8 cellular contexts compared by ENCODE assay signal in the genomic region with DNA sequence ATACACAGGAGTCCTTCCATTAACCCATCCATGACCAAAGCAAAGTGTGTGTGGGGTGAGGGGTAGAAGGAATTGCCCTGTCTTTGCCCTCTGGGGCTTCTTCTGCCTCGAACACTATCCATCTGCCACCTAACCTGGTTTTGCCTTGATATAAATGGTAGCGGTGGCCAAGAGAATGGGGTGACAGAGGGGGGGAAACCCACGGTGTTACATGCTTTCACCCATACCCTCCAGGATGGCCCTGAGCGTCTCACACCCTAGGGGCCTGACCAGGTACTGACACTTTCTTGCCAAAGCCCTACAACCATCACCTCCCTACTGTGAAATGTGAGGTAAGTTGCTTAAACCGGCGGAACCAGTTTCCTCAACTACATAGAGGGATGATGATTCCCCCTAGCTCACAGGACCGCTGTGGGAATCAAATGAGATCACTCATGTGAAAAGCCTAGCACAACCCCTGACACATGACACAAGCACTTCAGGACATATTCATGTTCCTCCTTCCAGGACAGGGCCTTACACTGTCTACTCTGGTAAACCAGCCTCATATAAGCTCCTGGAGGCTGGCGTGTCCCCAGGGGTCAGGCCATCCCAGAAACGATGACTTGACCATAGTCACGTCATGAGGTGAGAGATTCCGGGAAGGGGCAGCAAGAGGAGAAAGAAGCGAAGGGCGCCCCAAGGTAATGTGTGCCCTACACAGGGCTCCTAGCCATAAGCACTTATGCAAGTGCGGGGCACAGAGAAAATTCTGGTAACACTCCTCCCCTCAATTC. TPM values are rescaled to one million over a fixed set of nuclear protein-coding genes. Genes with fewer than 3 reads are reported as not detected.
DNase-seq lines count a peak whose midpoint lies in the region; ATAC-seq, FAIRE-seq and TF ChIP-seq lines count a peak whose summit lies in the region.

No MANE protein-coding gene starts in this region.

- TF ChIP-seq CTCF in RWPE2 (IDR thresholded peaks at IDR 0.05; ENCODE audit: poor library complexity, severe bottlenecking) (peak; percentile 39), astrocyte (IDR thresholded peaks at IDR 0.05; ENCODE audit: insufficient read depth, low read depth, low read length) (peak; percentile 13)

- no peaks in the 10 kb centered on the region for H4K20me1 ChIP-seq in astrocyte (ENCODE audit: insufficient read depth, low read length)

- ATAC-seq in GM19438 (IDR thresholded peaks at IDR 0.05; ENCODE audit: low read depth, unreplicated experiment) (peak; percentile 38), RWPE2 (ENCODE audit: low read depth) (peak; percentile 59)

- H3K27ac ChIP-seq in HUES48 (ENCODE audit: low read depth, low read length) (peak overlapping the region; percentile 98), RWPE2 (ENCODE audit: poor library complexity, severe bottlenecking) (peak overlapping the region; percentile 91), astrocyte (ENCODE audit: low read depth, low read length) (peak overlapping the region; percentile 81), skin epidermis (peak overlapping the region; percentile 94 to 100 (median 100))

- FAIRE-seq in astrocyte (lab: Jason Lieb, UNC), result no peak
- FAIRE-seq in HTR-8/SVneo (lab: Jason Lieb, UNC), result no peak

- H3K4me3 Mint-ChIP-seq in astrocyte (ENCODE audit: unreplicated experiment), result peak overlapping the region; percentile 85

- H3K27me3 ChIP-seq in HUES48 (ENCODE audit: control insufficient read depth, insufficient read depth, low read length) (no peaks in the 10 kb centered on the region), RWPE2 (ENCODE audit: insufficient read depth, poor library complexity, severe bottlenecking) (no peaks in the 10 kb centered on the region), astrocyte (ENCODE audit: insufficient read depth, low read length) (no peaks in the 10 kb centered on the region), iPS-15b (ENCODE audit: control insufficient read depth, insufficient read depth, low read length) (no peaks in the 10 kb centered on the region)

- H3K4me1 ChIP-seq in HUES48 (ENCODE audit: control insufficient read depth, insufficient read depth, low read length), result peaks cover 24% of the 10 kb centered on the region
- H3K4me1 ChIP-seq in RWPE2 (ENCODE audit: insufficient read depth, poor library complexity, severe bottlenecking), result peaks cover 13% of the 10 kb centered on the region
- H3K4me1 ChIP-seq in astrocyte (ENCODE audit: insufficient read depth, low read length), result peaks cover 23% of the 10 kb centered on the region
- H3K4me1 ChIP-seq in iPS-15b (ENCODE audit: control insufficient read depth, insufficient read depth, low read length), result peaks cover 21% of the 10 kb centered on the region

- no peaks in the 10 kb centered on the region for H3K36me3 ChIP-seq in HUES48 (ENCODE audit: control insufficient read depth, insufficient read depth, low read length)
- H3K36me3 ChIP-seq in RWPE2 (ENCODE audit: low read depth), result no peaks in the 10 kb centered on the region
- no peaks in the 10 kb centered on the region for H3K36me3 ChIP-seq in astrocyte (ENCODE audit: insufficient read depth, low read length)
- H3K36me3 ChIP-seq in iPS-15b (ENCODE audit: control insufficient read depth, insufficient read depth, low read length), result no peaks in the 10 kb centered on the region

- peaks cover 4% of the 10 kb centered on the region for H3K36me3 Mint-ChIP-seq in astrocyte (ENCODE audit: low read depth, unreplicated experiment)

- H3K27me3 Mint-ChIP-seq in astrocyte (ENCODE audit: low read depth, unreplicated experiment), result no peaks in the 10 kb centered on the region

- no peak overlapping the region for H2AFZ ChIP-seq in astrocyte (ENCODE audit: low read depth, low read length)

- H3K9me3 Mint-ChIP-seq in astrocyte (ENCODE audit: unreplicated experiment), result no peaks in the 10 kb centered on the region

- H3K9ac ChIP-seq in HUES48 (ENCODE audit: low read depth, low read length), result peak overlapping the region; percentile 92
- H3K9ac ChIP-seq in astrocyte (ENCODE audit: low read length), result peak overlapping the region; percentile 91
- peak overlapping the region; percentile 86 for H3K9ac ChIP-seq in iPS-15b (ENCODE audit: low read depth, low read length)

- DNase-seq in Caki2 (ENCODE audit: low read depth) (peak; percentile 85), RWPE2 (ENCODE audit: low spot score) (peak; percentile 79), astrocyte (ENCODE audit: low read depth) (peak; percentile 23), HTR-8/SVneo (ENCODE audit: insufficient read length, low spot score) (no peak)

- peak overlapping the region; percentile 99 for H3K27ac Mint-ChIP-seq in astrocyte (ENCODE audit: unreplicated experiment)

- in situ Hi-C loops in Caki2 (cut with HindIII; ENCODE audit: low pct_unique_long_range_greater_than_20kb, low sequenced_read_pairs), result no loop called here

- H3K4me1 Mint-ChIP-seq in astrocyte (ENCODE audit: low read depth, unreplicated experiment), result peaks cover 17% of the 10 kb centered on the region

- peak overlapping the region; percentile 85 for H3K4me2 ChIP-seq in astrocyte (ENCODE audit: low read length)

- H3K9me3 ChIP-seq in HUES48 (ENCODE audit: control insufficient read depth, insufficient read depth, low read length) (no peaks in the 10 kb centered on the region), RWPE2 (ENCODE audit: severe bottlenecking) (no peaks in the 10 kb centered on the region), astrocyte (ENCODE audit: insufficient read depth, low read depth, low read length) (no peaks in the 10 kb centered on the region), iPS-15b (ENCODE audit: control insufficient read depth, insufficient read depth, low read length) (no peaks in the 10 kb centered on the region)

- peak overlapping the region; percentile 68 for H3K4me3 ChIP-seq in HUES48 (ENCODE audit: low read depth, low read length)
- H3K4me3 ChIP-seq in RWPE2 (ENCODE audit: severe bottlenecking), result peak overlapping the region; percentile 46
- H3K4me3 ChIP-seq in astrocyte (ENCODE audit: insufficient read depth, low read depth, low read length), result peak overlapping the region; percentile 35
- H3K4me3 ChIP-seq in iPS-15b (ENCODE audit: low read depth, low read length), result peak overlapping the region; percentile 53
- peak overlapping the region; percentile 22 to 72 (median 45) for H3K4me3 ChIP-seq in skin epidermis

- H3K79me2 ChIP-seq in astrocyte (ENCODE audit: insufficient read depth, low read length), result peaks cover 7% of the 10 kb centered on the region

RNA-seq across cellular contexts. Expression of gene C2orf42, which starts 49.7 kb away (rescaled TPM):
- 12.7 and 14.0 TPM in 2 replicates for total RNA-seq in Caki2 (2014; rRNA removed; shearing (Covaris generic); ENCODE audit: low replicate concordance)
- 15.2 and 20.7 TPM in 2 replicates for total RNA-seq in astrocyte

RNA-seq across cellular contexts. Expression of gene PCBP1, which starts 53.9 kb away (rescaled TPM):
- total RNA-seq in Caki2 (2014; rRNA removed; shearing (Covaris generic); ENCODE audit: low replicate concordance), result 127 and 135 TPM in 2 replicates
- total RNA-seq in astrocyte, result 194 and 205 TPM in 2 replicates
